Comparison of ENCODE assay signal across 8 cellular contexts in genomic region chr1:212665241-212666115, GRCh38. TPM values are rescaled to one million over a fixed set of nuclear protein-coding genes. Genes with fewer than 3 reads are reported as not detected.
DNase-seq lines count a peak whose midpoint lies in the region; ATAC-seq and TF ChIP-seq lines count a peak whose summit lies in the region.

No MANE protein-coding gene starts in this region.

- DNase-seq in NCI-H2227 treated with DMSO at 0.1 percent for 48 hours (lab: John Stamatoyannopoulos, UW) (peak; percentile 66), choroid plexus epithelial cell (ENCODE audit: low read depth) (peak; percentile 85), left lobe of liver (ENCODE audit: low spot score) (peak; percentile 83)
- DNase-seq in activated CD4-positive, alpha-beta T cell treated with anti-CD3 and anti-CD28 coated beads for 24 hours (ENCODE audit: low read depth in 2 of 2) = peak; percentile 67 to 82
- peak; percentile 82 for DNase-seq in stimulated activated CD4-positive, alpha-beta T cell treated with anti-CD3 and anti-CD28 coated beads, Interleukin-1b, Interleukin-23, amount 100 ng/mL, for 48 hours

- peak overlapping the region; percentile 76 for H3K4me3 ChIP-seq in choroid plexus epithelial cell (ENCODE audit: low read depth, low read length)

- peak; percentile 99 for TF ChIP-seq CTCF in 22Rv1 (IDR thresholded peaks at IDR 0.05)
- peak; percentile 89 for TF ChIP-seq CTCF in choroid plexus epithelial cell (conservative IDR thresholded peaks at IDR 0.05; ENCODE audit: low read depth, low read length)

- H3K27ac ChIP-seq in 22Rv1 = no peak overlapping the region

- ATAC-seq in GM18511 (IDR thresholded peaks at IDR 0.05; ENCODE audit: unreplicated experiment) (peak; percentile 93), HG03066 (IDR thresholded peaks at IDR 0.05; ENCODE audit: low read depth, unreplicated experiment) (peak; percentile 88), left lobe of liver (peak; percentile 98)

RNA-seq across cellular contexts. Expression of gene BATF3, which starts 34.2 kb away (rescaled TPM):
- 0.28 TPM for total RNA-seq in left lobe of liver

RNA-seq across cellular contexts. Expression of gene ATF3, which starts 56.9 kb away (rescaled TPM):
- total RNA-seq in left lobe of liver = 2.6 TPM
